ENCODE assay signal across 19 cellular contexts in the genomic region with DNA sequence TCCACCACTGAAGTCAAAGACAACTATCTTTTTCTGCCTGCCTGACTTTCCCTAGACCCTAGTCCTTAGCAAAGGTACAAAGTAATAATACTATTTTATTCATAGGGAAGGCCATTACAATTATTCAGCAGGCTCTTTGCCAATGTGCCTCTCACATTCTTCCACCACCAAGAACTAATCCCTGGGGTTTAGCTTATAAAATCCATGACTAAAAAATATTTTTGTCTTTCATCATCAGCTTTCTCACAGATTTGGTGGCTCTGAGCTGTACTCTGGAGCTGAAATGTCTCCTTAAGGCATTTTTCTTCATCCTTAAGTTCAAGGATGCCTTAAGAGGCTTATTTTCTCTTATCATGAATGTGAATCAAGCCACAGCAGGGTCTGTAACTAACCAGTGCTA.
DNase-seq lines count a peak whose midpoint lies in the region; ATAC-seq and TF ChIP-seq lines count a peak whose summit lies in the region.
"Had no signal": no experiment of that assay in that cellular context is flagged by ENCODE, and none has a peak within 500 bp of the region (broad histone marks: within the 10 kb centered on the region; RNA-seq: fewer than 3 reads in every experiment).

No MANE protein-coding gene starts in this region.

- CTCF ChIA-PET in T-cell (lab: Charles Lee): no interaction called here

- no peaks in the 10 kb centered on the region for H3K36me3 ChIP-seq in body of pancreas (replicated peaks in 1 of 2; ENCODE audit: insufficient read depth in 1 of 2, low read depth in 2 of 2)
- H3K36me3 ChIP-seq: lower lobe of right lung, uterus had no signal

- no peak for ATAC-seq in body of pancreas
- ATAC-seq in T-cell (replicated peaks in 1 of 4): no peak
- ATAC-seq: foreskin keratinocyte, lower lobe of right lung had no signal

- no peaks in the 10 kb centered on the region for H3K4me1 ChIP-seq in body of pancreas
- H3K4me1 ChIP-seq: foreskin keratinocyte, lower lobe of right lung, uterus had no signal

- H3K4me3 Mint-ChIP-seq in T-cell: no peak overlapping the region
- H3K4me3 Mint-ChIP-seq: nephron progenitor cell; stimulated activated naive CD8-positive, alpha-beta T cell treated with anti-CD3 and anti-CD28 coated beads, Interleukin-15, Interleukin-2, amounts not matched to agents 100 ng/mL and 50 ng/mL, for 24 hours had no signal

- no peaks in the 10 kb centered on the region for H3K9me3 ChIP-seq in body of pancreas
- H3K9me3 ChIP-seq: lower lobe of right lung, uterus had no signal

- H3K36me3 Mint-ChIP-seq in T-cell: no peaks in the 10 kb centered on the region

- peak overlapping the region; percentile 80 for H3K27ac ChIP-seq in angular gyrus (ENCODE audit: low read depth, low read length)
- no peak overlapping the region for H3K27ac ChIP-seq in body of pancreas
- H3K27ac ChIP-seq: foreskin keratinocyte, lower lobe of right lung, uterus had no signal

- no peaks in the 10 kb centered on the region for H3K27me3 ChIP-seq in body of pancreas
- H3K27me3 ChIP-seq: foreskin keratinocyte, uterus had no signal

- H3K4me3 ChIP-seq in fibroblast of pulmonary artery (replicated peaks; ENCODE audit: low read depth, low read length): no peak overlapping the region
- H3K4me3 ChIP-seq in body of pancreas: no peak overlapping the region
- H3K4me3 ChIP-seq: lower lobe of right lung, uterus had no signal

- no peaks in the 10 kb centered on the region for H3K4me1 Mint-ChIP-seq in T-cell

- POLR2A ChIA-PET in T-cell (lab: Charles Lee): no interaction called here

- peaks cover 14 to 16% (median 14%) of the 10 kb centered on the region in 3 donors for H3K9me3 Mint-ChIP-seq in T-cell

- H3K27ac Mint-ChIP-seq in T-cell: no peak overlapping the region
- H3K27ac Mint-ChIP-seq: nephron progenitor cell; stimulated activated naive CD8-positive, alpha-beta T cell treated with anti-CD3 and anti-CD28 coated beads, Interleukin-15, Interleukin-2, amounts not matched to agents 100 ng/mL and 50 ng/mL, for 24 hours had no signal

- TF ChIP-seq POLR2A in body of pancreas (IDR thresholded peaks at IDR 0.05): no peak

- no peak for TF ChIP-seq CTCF in fibroblast of pulmonary artery (IDR thresholded peaks at IDR 0.05; ENCODE audit: low read length, missing control alignments)
- no peak for TF ChIP-seq CTCF in body of pancreas (IDR thresholded peaks at IDR 0.05)

- intact Hi-C loops in head of caudate nucleus (cut with DNase I) (no loop called here), body of pancreas (cut with DNase I) (no loop called here)

- DNase-seq in EL (peak; percentile 53), fibroblast of pulmonary artery (ENCODE audit: low read depth) (peak; percentile 1), pons (ENCODE audit: low spot score) (peak; percentile 27), head of caudate nucleus (no peak), body of pancreas (no peak), D341Med (ENCODE audit: low spot score) (no peak), T-cell (no peak)
- DNase-seq: activated CD4-positive, alpha-beta T cell treated with anti-CD3 and anti-CD28 coated beads, Interleukin-2, amount 50 U/mL, for 4 hours; activated naive CD4-positive, alpha-beta T cell; activated T-cell treated with anti-CD3 and anti-CD28 coated beads for 4 hours; lower lobe of right lung; NCI-H146; NCI-H226; nephron progenitor cell; NK-92 treated with Interleukin-12 subunit alpha and Interleukin-12 subunit beta, amount 100 ng/mL, for 24 hours; uterus had no signal

- H3K27me3 Mint-ChIP-seq in T-cell: peaks cover 0 to 4% of the 10 kb centered on the region in 2 donors
- H3K27me3 Mint-ChIP-seq: stimulated activated naive CD8-positive, alpha-beta T cell treated with anti-CD3 and anti-CD28 coated beads, Interleukin-15, Interleukin-2, amounts not matched to agents 100 ng/mL and 50 ng/mL, for 24 hours had no signal

Comparison
In these comparisons a context has a peak if more than half of its experiments do, and no peak if none do; other contexts are left out.
1. DNase-seq: peak in EL (single experiment), fibroblast of pulmonary artery (single experiment) and pons (single experiment); none in head of caudate nucleus (0 of 42), body of pancreas (0 of 4), D341Med (single experiment) and T-cell (0 of 34).